In genomic region chr1:154972517-154973343, GRCh38 we compare ENCODE assay signal across 8 cellular contexts. TPM values are rescaled to one million over a fixed set of nuclear protein-coding genes. Genes with fewer than 3 reads are reported as not detected.
A peak's percentile ranks its signal among the peaks of the same experiment; 100 is the strongest.
DNase-seq lines count a peak whose midpoint lies in the region; ATAC-seq, FAIRE-seq and TF ChIP-seq lines count a peak whose summit lies in the region.

No MANE protein-coding gene starts in this region.

- ATAC-seq in mucosa of descending colon (peak; percentile 11), HG03159 (IDR thresholded peaks at IDR 0.05; ENCODE audit: unreplicated experiment) (no peak), GM19455 (IDR thresholded peaks at IDR 0.05; ENCODE audit: unreplicated experiment) (no peak)

- CTCF ChIA-PET in PC-9 (lab: Charles Lee) (interaction anchor here (1.1 to 1.5 kb wide), 2 partner anchors 11 to 66 kb away, joined by 4 to 5 read pairs; partner anchors contain the start of gene FLAD1), H1 (lab: Charles Lee; ENCODE audit: partially characterized antibody) (interaction anchor here (0.8 to 20.6 kb wide), 12 partner anchors 9 to 135 kb away, joined by 3 to 334 read pairs (median 3); partner anchors contain the start of genes ADAM15, FLAD1, LENEP and PBXIP1)

- TF ChIP-seq RAD21 in H1 (IDR thresholded peaks at IDR 0.05 in 1 of 2, conservative IDR thresholded peaks at IDR 0.05 in 1 of 2; ENCODE audit: low read depth in 2 of 2, low read length in 2 of 2): no peak; a peak in 1 of 4 replicates

- H2AFZ ChIP-seq in PC-9 (no peak overlapping the region), H1 (ENCODE audit: low read length) (no peak overlapping the region)

- no peaks in the 10 kb centered on the region for H3K9me2 ChIP-seq in PC-9 (ENCODE audit: insufficient read depth)

- peak overlapping the region; percentile 99 for H4K91ac ChIP-seq in H1 (replicated peaks; ENCODE audit: insufficient read length, low read length)

- TSS peak; percentile 58 for BruUV-seq in PC-9 (replicated peaks; lab: Mats Ljungman, UMichigan)

- peak overlapping the region; percentile 100 for H2BK120ac ChIP-seq in H1 (replicated peaks; ENCODE audit: low read depth, low read length)

- H2AK5ac ChIP-seq in H1 (ENCODE audit: low read depth, low read length): peak overlapping the region; percentile 82

- no peaks in the 10 kb centered on the region for H3K9me3 ChIP-seq in PC-9 (ENCODE audit: insufficient read depth, low read depth)
- no peaks in the 10 kb centered on the region for H3K9me3 ChIP-seq in H1 (ENCODE audit: insufficient read depth in 2 of 2, low read depth in 1 of 2, low read length in 1 of 2)
- no peaks in the 10 kb centered on the region for H3K9me3 ChIP-seq in mucosa of descending colon

- H4K8ac ChIP-seq in H1 (ENCODE audit: extremely low read depth, insufficient read depth, low read length): peak overlapping the region; percentile 91; the same call in 1 of the 2 replicates

- no peak for TF ChIP-seq CTCF in PC-9 (conservative IDR thresholded peaks at IDR 0.05)
- no peak for TF ChIP-seq CTCF in H1 (IDR thresholded peaks at IDR 0.05; ENCODE audit: control extremely low read depth in 1 of 3, insufficient read depth in 1 of 3, low read depth in 1 of 3, low read length in 3 of 3)
- no peak for TF ChIP-seq CTCF in mucosa of descending colon (IDR thresholded peaks at IDR 0.05)

- peak overlapping the region; percentile 96 for H3K4ac ChIP-seq in H1 (replicated peaks; ENCODE audit: insufficient read length, low read depth, low read length)

- peak overlapping the region; percentile 97 for H4K5ac ChIP-seq in H1 (ENCODE audit: insufficient read length, low read depth, low read length)

- FAIRE-seq in H1 (lab: Jason Lieb, UNC): peak; percentile 60

- peak overlapping the region; percentile 88; the same call in 1 of the 2 replicates for H2BK15ac ChIP-seq in H1 (ENCODE audit: low read length)

- H3K4me3 ChIP-seq in PC-9 (peak overlapping the region; percentile 87), H1 (ENCODE audit: extremely low read depth in 1 of 4, insufficient read depth in 2 of 4, low read depth in 3 of 4, low read length in 4 of 4) (peak overlapping the region; percentile 82 to 98 (median 91)), mucosa of descending colon (no peak overlapping the region)

- peak overlapping the region; percentile 62 for H2BK20ac ChIP-seq in H1 (ENCODE audit: low read length)

- peaks cover 29% of the 10 kb centered on the region for H3K23me2 ChIP-seq in H1 (ENCODE audit: low read depth, low read length)

- H3K56ac ChIP-seq in H1 (replicated peaks; ENCODE audit: insufficient read length, low read depth, low read length): peak overlapping the region; percentile 71

- peak overlapping the region; percentile 97 for H3K18ac ChIP-seq in H1 (ENCODE audit: extremely low read depth, low read length)

- no peak overlapping the region for H3K23ac ChIP-seq in H1 (ENCODE audit: insufficient read length)

- TF ChIP-seq POLR2A in H1 (IDR thresholded peaks at IDR 0.05; ENCODE audit: control extremely low read depth in 1 of 2, low read depth in 2 of 2, low read length in 2 of 2): no peak; a peak in 1 of 3 replicates

- TF ChIP-seq EP300 in H1 (IDR thresholded peaks at IDR 0.05; ENCODE audit: borderline replicate concordance in 1 of 2, low read depth in 2 of 2, low read length in 2 of 2): peak in 1 of 2 experiments; percentile 51; a peak in 1 of 3 replicates

- POLR2A ChIA-PET in PC-9 (lab: Charles Lee; ENCODE audit: unreplicated experiment): interaction anchor here (0.5 to 1.1 kb wide), 12 partner anchors 17 to 1274 kb away, joined by 3 to 28 read pairs (median 5); partner anchors contain the start of genes LENEP and PBXIP1
- POLR2A ChIA-PET in H1 (lab: Charles Lee; ENCODE audit: partially characterized antibody): interaction anchor here (0.7 to 42.8 kb wide), 26 partner anchors 9 to 362 kb away, joined by 3 to 702 read pairs (median 4); partner anchors contain the start of genes ADAM15, DCST1, DCST2 and FLAD1

- H4K20me1 ChIP-seq in PC-9 (ENCODE audit: insufficient read depth): peaks cover 6% of the 10 kb centered on the region; the same call in 1 of the 2 replicates
- H4K20me1 ChIP-seq in H1 (replicated peaks in 1 of 2; ENCODE audit: control insufficient read depth in 1 of 2, insufficient read depth in 2 of 2, low read length in 2 of 2): peaks cover 9 to 15% of the 10 kb centered on the region in 2 experiments

- H3K4me1 ChIP-seq in PC-9 (replicated peaks; ENCODE audit: insufficient read depth) (peaks cover 55% of the 10 kb centered on the region), H1 (replicated peaks in 1 of 4; ENCODE audit: control insufficient read depth in 3 of 4, insufficient read depth in 4 of 4, low read length in 3 of 4) (peaks cover 3 to 22% (median 17%) of the 10 kb centered on the region in 4 experiments), mucosa of descending colon (ENCODE audit: low read depth) (peaks cover 44% of the 10 kb centered on the region)

- peak overlapping the region; percentile 93 for H3K4me2 ChIP-seq in PC-9
- peak overlapping the region; percentile 78 to 94 for H3K4me2 ChIP-seq in H1 (ENCODE audit: insufficient read depth in 1 of 2, low read depth in 2 of 2, low read length in 2 of 2)

- H3K9ac ChIP-seq in H1 (replicated peaks in 1 of 4; ENCODE audit: extremely low read depth in 1 of 4, low read depth in 3 of 4, low read length in 3 of 4): peak overlapping the region; percentile 56 to 87 (median 76)

- peak overlapping the region; percentile 98 for H2BK12ac ChIP-seq in H1 (ENCODE audit: low read depth, low read length)

- H3K27me3 ChIP-seq in PC-9 (ENCODE audit: insufficient read depth, low read depth) (no peaks in the 10 kb centered on the region), H1 (replicated peaks in 1 of 4; ENCODE audit: control insufficient read depth in 3 of 4, extremely low read depth in 1 of 4, insufficient read depth in 3 of 4, low read length in 3 of 4) (no peaks in the 10 kb centered on the region)

- peaks cover 54% of the 10 kb centered on the region for H3F3A ChIP-seq in PC-9 (ENCODE audit: insufficient read depth, low read depth)

- H3K27ac ChIP-seq in PC-9: peak overlapping the region; percentile 97
- peak overlapping the region; percentile 95 for H3K27ac ChIP-seq in H1 (ENCODE audit: low read depth, low read length)

- peak overlapping the region; percentile 24 for H3K14ac ChIP-seq in H1 (ENCODE audit: insufficient read length)

- H3K79me2 ChIP-seq in PC-9 (ENCODE audit: low read depth): peaks cover 70% of the 10 kb centered on the region
- H3K79me2 ChIP-seq in H1 (ENCODE audit: control insufficient read depth in 1 of 2, insufficient read depth in 2 of 2, low read length in 2 of 2): peaks cover 25 to 57% of the 10 kb centered on the region in 2 experiments

- intact Hi-C loops in PC-9 (cut with micrococcal nuclease; ENCODE audit: unreplicated experiment): loop anchor here (1.0 to 5.0 kb wide), 4 partner anchors 29 to 350 kb away; partner anchors contain the start of genes RUSC1 and SLC50A1
- intact Hi-C loops in mucosa of descending colon (cut with DNase I, micrococcal nuclease): no loop called here

- H3K79me1 ChIP-seq in H1 (ENCODE audit: low read depth, low read length): peaks cover 14% of the 10 kb centered on the region; the same call in 1 of the 2 replicates

- peaks cover 16% of the 10 kb centered on the region; the same call in 1 of the 2 replicates for H3K36me3 ChIP-seq in PC-9 (ENCODE audit: low read depth)
- H3K36me3 ChIP-seq in H1 (ENCODE audit: control insufficient read depth in 2 of 4, insufficient read depth in 4 of 4, low read length in 3 of 4): peaks cover 2 to 7% (median 4%) of the 10 kb centered on the region in 4 experiments; a peak in 4 of 8 replicates
- no peaks in the 10 kb centered on the region for H3K36me3 ChIP-seq in mucosa of descending colon (ENCODE audit: low read depth)

- DNase-seq in GM03348 (ENCODE audit: low spot score): peak; percentile 86
- DNase-seq in PC-9: peak; percentile 91
- peak; percentile 82 to 95 for DNase-seq in H1 (ENCODE audit: low read depth in 1 of 2, low spot score in 2 of 2)
- peak; percentile 60 to 78 (median 66) for DNase-seq in mucosa of descending colon
- no peak for DNase-seq in NCI-H1092 treated with DMSO at 0.1 percent for 48 hours (lab: John Stamatoyannopoulos, UW)
- DNase-seq in NCI-H774 (lab: John Stamatoyannopoulos, UW): no peak

- 5% methylated on average over 15 of the region's 18 CpGs; no CpG with 5 or more reads in 1 of the 2 experiments for WGBS in H1 (ENCODE audit: extremely low coverage in 1 of 2, insufficient coverage in 1 of 2, insufficient read length in 1 of 2, insufficient replicate concordance in 2 of 2, low coverage in 1 of 2, low lambda C conversion rate in 2 of 2, missing lambda C conversion rate in 1 of 2), 2 experiments

- peak overlapping the region; percentile 99 for H2BK5ac ChIP-seq in H1 (ENCODE audit: low read depth, low read length)

RNA-seq across cellular contexts. Expression of gene CKS1B, which starts 1.8 kb away (rescaled TPM):
- total RNA-seq in PC-9 (2021) (236 and 300 TPM in 2 replicates), mucosa of descending colon (10 to 100 TPM; 26.8 to 52.4 (median 29.3) TPM)
- total RNA-seq in H1 (2021; fragmentation: NEBNext Ultra II Directional; extraction: Animal tissue kit (Norgen Biotek cat#: 25700)): 284 and 294 TPM in 2 replicates
- polyA plus RNA-seq in H1 (2011; rRNA removed): 801 and 1,025 TPM in 2 replicates
- polyA plus RNA-seq in H1 (2011; cell fraction: cytosol; rRNA removed): 668 TPM
- polyA plus RNA-seq in H1 (2011; cell fraction: nucleus; rRNA removed): 301 TPM
- 458 to 597 TPM (median 493 TPM) in 4 replicates for polyA plus RNA-seq in H1 (2012, experiment 1 of 2)
- 299 TPM for polyA plus RNA-seq in H1 (2012, experiment 2 of 2)
- 459 TPM for polyA plus RNA-seq in H1 (2013, experiment 1 of 2)
- 480 TPM for polyA plus RNA-seq in H1 (2013, experiment 2 of 2)
- 354 and 434 TPM in 2 replicates for polyA minus RNA-seq in H1 (2011; rRNA and poly(A)+ RNA removed)
- 129 TPM for polyA minus RNA-seq in H1 (2011; cell fraction: cytosol; rRNA and poly(A)+ RNA removed)
- 123 TPM for polyA minus RNA-seq in H1 (2011; cell fraction: nucleus; rRNA and poly(A)+ RNA removed)

RNA-seq across cellular contexts. Expression of gene SHC1, which starts 2.2 kb away (rescaled TPM):
- 162 and 210 TPM in 2 replicates for total RNA-seq in PC-9 (2021)
- total RNA-seq in H1 (2021; fragmentation: NEBNext Ultra II Directional; extraction: Animal tissue kit (Norgen Biotek cat#: 25700)): 204 and 212 TPM in 2 replicates
- polyA plus RNA-seq in H1 (2011; rRNA removed): 177 and 197 TPM in 2 replicates
- 199 TPM for polyA plus RNA-seq in H1 (2011; cell fraction: cytosol; rRNA removed)
- polyA plus RNA-seq in H1 (2011; cell fraction: nucleus; rRNA removed): 757 TPM
- 146 to 233 TPM (median 185 TPM) in 4 replicates for polyA plus RNA-seq in H1 (2012, experiment 1 of 2)
- polyA plus RNA-seq in H1 (2012, experiment 2 of 2): 206 TPM
- polyA plus RNA-seq in H1 (2013, experiment 1 of 2): 197 TPM
- polyA plus RNA-seq in H1 (2013, experiment 2 of 2): 196 TPM
- 204 and 224 TPM in 2 replicates for polyA minus RNA-seq in H1 (2011; rRNA and poly(A)+ RNA removed)
- polyA minus RNA-seq in H1 (2011; cell fraction: cytosol; rRNA and poly(A)+ RNA removed): 101 TPM
- polyA minus RNA-seq in H1 (2011; cell fraction: nucleus; rRNA and poly(A)+ RNA removed): 123 TPM
- 100 to 1,000 TPM in 2 of 3 donors, 10 to 100 TPM in 1; 92.7 to 130 (median 122) TPM for total RNA-seq in mucosa of descending colon

RNA-seq across cellular contexts. Expression of gene FLAD1, which starts 10.4 kb away (rescaled TPM):
- total RNA-seq in PC-9 (2021): 47.9 and 54.2 TPM in 2 replicates
- 97.4 and 104 TPM in 2 replicates for total RNA-seq in H1 (2021; fragmentation: NEBNext Ultra II Directional; extraction: Animal tissue kit (Norgen Biotek cat#: 25700))
- polyA plus RNA-seq in H1 (2011; rRNA removed): 143 and 189 TPM in 2 replicates
- polyA plus RNA-seq in H1 (2011; cell fraction: cytosol; rRNA removed): 152 TPM
- 250 TPM for polyA plus RNA-seq in H1 (2011; cell fraction: nucleus; rRNA removed)
- polyA plus RNA-seq in H1 (2012, experiment 1 of 2): 116 to 134 TPM (median 122 TPM) in 4 replicates
- 127 TPM for polyA plus RNA-seq in H1 (2012, experiment 2 of 2)
- 95.1 TPM for polyA plus RNA-seq in H1 (2013, experiment 1 of 2)
- 95.5 TPM for polyA plus RNA-seq in H1 (2013, experiment 2 of 2)
- polyA minus RNA-seq in H1 (2011; rRNA and poly(A)+ RNA removed): 149 and 177 TPM in 2 replicates
- polyA minus RNA-seq in H1 (2011; cell fraction: cytosol; rRNA and poly(A)+ RNA removed): 69.5 TPM
- 81.1 TPM for polyA minus RNA-seq in H1 (2011; cell fraction: nucleus; rRNA and poly(A)+ RNA removed)
- total RNA-seq in mucosa of descending colon: 10 to 100 TPM; 28.4 to 40.4 (median 31.2) TPM

RNA-seq across cellular contexts. Expression of gene PYGO2, which starts 11.1 kb away (rescaled TPM):
- 30.0 and 33.2 TPM in 2 replicates for total RNA-seq in PC-9 (2021)
- 31.6 and 32.4 TPM in 2 replicates for total RNA-seq in H1 (2021; fragmentation: NEBNext Ultra II Directional; extraction: Animal tissue kit (Norgen Biotek cat#: 25700))
- polyA plus RNA-seq in H1 (2011; rRNA removed): 31.0 and 36.3 TPM in 2 replicates
- polyA plus RNA-seq in H1 (2011; cell fraction: cytosol; rRNA removed): 24.4 TPM
- polyA plus RNA-seq in H1 (2011; cell fraction: nucleus; rRNA removed): 31.8 TPM
- polyA plus RNA-seq in H1 (2012, experiment 1 of 2): 26.7 to 28.7 TPM (median 28.3 TPM) in 4 replicates
- 38.2 TPM for polyA plus RNA-seq in H1 (2012, experiment 2 of 2)
- polyA plus RNA-seq in H1 (2013, experiment 1 of 2): 22.4 TPM
- polyA plus RNA-seq in H1 (2013, experiment 2 of 2): 21.0 TPM
- polyA minus RNA-seq in H1 (2011; rRNA and poly(A)+ RNA removed): 17.6 and 24.9 TPM in 2 replicates
- 18.0 TPM for polyA minus RNA-seq in H1 (2011; cell fraction: cytosol; rRNA and poly(A)+ RNA removed)
- polyA minus RNA-seq in H1 (2011; cell fraction: nucleus; rRNA and poly(A)+ RNA removed): 14.7 TPM
- 10 to 100 TPM; 22.8 to 34.3 (median 25.8) TPM for total RNA-seq in mucosa of descending colon

RNA-seq across cellular contexts. Expression of gene PBXIP1, which starts 16.8 kb away (rescaled TPM):
- 36.3 and 40.2 TPM in 2 replicates for total RNA-seq in PC-9 (2021)
- total RNA-seq in H1 (2021; fragmentation: NEBNext Ultra II Directional; extraction: Animal tissue kit (Norgen Biotek cat#: 25700)): 17.9 and 19.8 TPM in 2 replicates
- 12.0 and 14.3 TPM in 2 replicates for polyA plus RNA-seq in H1 (2011; rRNA removed)
- 22.3 TPM for polyA plus RNA-seq in H1 (2011; cell fraction: cytosol; rRNA removed)
- polyA plus RNA-seq in H1 (2011; cell fraction: nucleus; rRNA removed): 31.4 TPM
- polyA plus RNA-seq in H1 (2012, experiment 1 of 2): 23.2 to 27.8 TPM (median 26.0 TPM) in 4 replicates
- 15.7 TPM for polyA plus RNA-seq in H1 (2012, experiment 2 of 2)
- 23.5 TPM for polyA plus RNA-seq in H1 (2013, experiment 1 of 2)
- 23.6 TPM for polyA plus RNA-seq in H1 (2013, experiment 2 of 2)
- polyA minus RNA-seq in H1 (2011; rRNA and poly(A)+ RNA removed): 13.3 and 14.2 TPM in 2 replicates
- polyA minus RNA-seq in H1 (2011; cell fraction: cytosol; rRNA and poly(A)+ RNA removed): 12.4 TPM
- 13.7 TPM for polyA minus RNA-seq in H1 (2011; cell fraction: nucleus; rRNA and poly(A)+ RNA removed)
- total RNA-seq in mucosa of descending colon: 100 to 1,000 TPM in 1 of 3 donors, 10 to 100 TPM in 2; 35.6 to 146 (median 49.4) TPM

Comparison
In these comparisons a context has a peak if more than half of its experiments do, and no peak if none do; other contexts are left out.
1. DNase-seq: peak in GM03348 (single experiment), PC-9 (2 of 2), H1 (2 of 2) and mucosa of descending colon (3 of 3); none in NCI-H1092 treated with DMSO at 0.1 percent for 48 hours (single experiment) and NCI-H774 (single experiment).